9 cellular contexts compared by ENCODE assay signal in the genomic region with DNA sequence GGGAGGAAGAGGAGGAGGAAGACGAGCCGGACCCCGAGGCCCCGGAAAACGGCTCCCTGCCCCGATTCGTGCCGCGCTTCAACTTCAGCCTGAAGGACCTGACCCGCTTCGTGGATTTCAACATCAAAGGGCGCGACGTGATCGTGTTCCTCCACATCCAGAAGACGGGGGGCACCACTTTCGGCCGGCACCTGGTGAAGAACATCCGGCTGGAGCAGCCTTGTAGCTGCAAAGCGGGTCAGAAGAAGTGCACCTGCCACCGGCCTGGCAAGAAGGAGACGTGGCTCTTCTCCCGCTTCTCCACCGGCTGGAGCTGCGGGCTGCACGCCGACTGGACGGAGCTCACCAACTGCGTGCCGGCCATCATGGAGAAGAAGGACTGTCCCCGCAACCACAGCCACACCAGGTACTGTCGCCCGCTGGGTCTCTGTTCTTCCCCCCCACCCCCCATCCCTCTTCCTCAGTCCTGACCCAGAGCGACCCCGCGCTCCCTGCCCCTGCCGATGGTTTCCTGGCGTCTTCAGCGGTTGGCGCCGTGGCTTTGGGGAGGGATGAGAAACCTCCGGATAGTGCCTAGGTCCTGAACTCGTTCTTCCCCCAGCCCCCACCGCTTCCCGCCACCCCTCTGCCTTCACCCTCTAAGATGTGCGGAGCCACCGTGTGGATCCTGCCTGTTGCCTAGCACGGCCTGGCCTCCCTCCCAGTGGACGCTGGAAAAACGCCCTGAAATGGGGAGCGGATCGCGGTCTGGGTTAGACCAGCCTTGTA. TPM values are rescaled to one million over a fixed set of nuclear protein-coding genes. Genes with fewer than 3 reads are reported as not detected.
A peak's percentile ranks its signal among the peaks of the same experiment; 100 is the strongest.
DNase-seq lines count a peak whose midpoint lies in the region; ATAC-seq, FAIRE-seq and TF ChIP-seq lines count a peak whose summit lies in the region.
"Had no signal": no experiment of that assay in that cellular context is flagged by ENCODE, and none has a peak within 500 bp of the region (broad histone marks: within the 10 kb centered on the region; RNA-seq: fewer than 3 reads in every experiment).

No MANE protein-coding gene starts in this region.

- peaks cover 0 to 11% (median 2%) of the 10 kb centered on the region in 4 donors for H3K4me1 Mint-ChIP-seq in CD4-positive, alpha-beta memory T cell

- peaks cover 32 to 38% of the 10 kb centered on the region in 2 donors for H3K27me3 Mint-ChIP-seq in CD4-positive, alpha-beta memory T cell

- H3K27me3 ChIP-seq in foreskin keratinocyte = peaks cover 79% of the 10 kb centered on the region
- no peaks in the 10 kb centered on the region for H3K27me3 ChIP-seq in pancreas
- H3K27me3 ChIP-seq in CD4-positive, alpha-beta memory T cell (ENCODE audit: insufficient read depth, low read length) = peaks cover 3% of the 10 kb centered on the region

- no peak overlapping the region for H3K27ac ChIP-seq in foreskin keratinocyte
- H3K27ac ChIP-seq in pancreas = no peak overlapping the region
- no peak overlapping the region for H3K27ac ChIP-seq in CD4-positive, alpha-beta memory T cell (ENCODE audit: low read depth, low read length)

- 1% methylated on average over 44 to 53 of the region's 53 CpGs for WGBS in pancreas, 2 donors

- H3K9me3 ChIP-seq in pancreas = no peaks in the 10 kb centered on the region
- H3K9me3 ChIP-seq in CD4-positive, alpha-beta memory T cell (ENCODE audit: control insufficient read depth in 1 of 2, low read length in 2 of 2) = no peaks in the 10 kb centered on the region

- intact Hi-C loops in pancreas (cut with DNase I) = no loop called here
- intact Hi-C loops in CD4-positive, alpha-beta memory T cell (cut with micrococcal nuclease) = no loop called here

- H3K36me3 ChIP-seq in pancreas = no peaks in the 10 kb centered on the region
- H3K36me3 ChIP-seq in CD4-positive, alpha-beta memory T cell (ENCODE audit: insufficient read depth, low read length) = no peaks in the 10 kb centered on the region

- TF ChIP-seq CTCF in foreskin keratinocyte (conservative IDR thresholded peaks at IDR 0.05) = no peak
- no peak for TF ChIP-seq CTCF in pancreas (IDR thresholded peaks at IDR 0.05)

- CTCF ChIA-PET in CD4-positive, alpha-beta memory T cell (lab: Charles Lee; ENCODE audit: partially characterized antibody) = no interaction called here

- no peaks in the 10 kb centered on the region for H3K36me3 Mint-ChIP-seq in CD4-positive, alpha-beta memory T cell

- H3K4me3 Mint-ChIP-seq in CD4-positive, alpha-beta memory T cell = peak overlapping the region in 2 of 8 donors; percentile 63 to 65

- ATAC-seq in foreskin keratinocyte (peak; percentile 26), pancreas (peak; percentile 38 to 62 (median 55)), HG03280 (IDR thresholded peaks at IDR 0.05; ENCODE audit: unreplicated experiment) (no peak)

- no peak for FAIRE-seq in pancreas (lab: Jason Lieb, UNC)

- DNase-seq in ELF-1 (ENCODE audit: low read depth, low spot score) (peak; percentile 29), NCI-H1105 treated with DMSO at 0.1 percent for 48 hours (lab: John Stamatoyannopoulos, UW) (peak; percentile 38), foreskin keratinocyte (no peak), pancreas (peak; percentile 32 to 82 (median 50)), SIG-M5 treated with dmso at 0.1 percent for 504 hours (lab: John Stamatoyannopoulos, UW; ENCODE audit: unreplicated experiment) (no peak)
- DNase-seq in CD4-positive, alpha-beta memory T cell = no peak
- DNase-seq in NK-92 treated with Interleukin-12 subunit alpha and Interleukin-12 subunit beta, amount 100 ng/mL, for 24 hours (lab: John Stamatoyannopoulos, UW) = no peak
- DNase-seq: T-helper 1 cell had no signal

- no peaks in the 10 kb centered on the region for H3K4me1 ChIP-seq in foreskin keratinocyte
- H3K4me1 ChIP-seq in pancreas = peaks cover 0 to 3% (median 0%) of the 10 kb centered on the region in 3 donors
- H3K4me1 ChIP-seq in CD4-positive, alpha-beta memory T cell (ENCODE audit: insufficient read depth, low read length) = no peaks in the 10 kb centered on the region

- peaks cover 0 to 9% (median 0%) of the 10 kb centered on the region in 8 donors for H3K9me3 Mint-ChIP-seq in CD4-positive, alpha-beta memory T cell

- peak overlapping the region; percentile 31 to 63 (median 40) for H3K4me3 ChIP-seq in pancreas
- H3K4me3 ChIP-seq in CD4-positive, alpha-beta memory T cell (ENCODE audit: low read length in 2 of 2) = no peak overlapping the region

- POLR2A ChIA-PET in CD4-positive, alpha-beta memory T cell (lab: Charles Lee; ENCODE audit: partially characterized antibody) = no interaction called here

- H3K27ac Mint-ChIP-seq in CD4-positive, alpha-beta memory T cell = no peak overlapping the region

RNA-seq across cellular contexts. Expression of a gene that starts 1.4 kb away (rescaled TPM):
- 0.07 and 0.10 TPM in 2 replicates for total RNA-seq in foreskin keratinocyte
- polyA plus RNA-seq in foreskin keratinocyte = 0.01 TPM in 1 of 2 replicates, not detected in the other
- 1 to 10 TPM; 1.1 to 2.4 (median 1.8) TPM for total RNA-seq in pancreas
- polyA plus RNA-seq in pancreas = 1 to 10 TPM in 1 of 2 donors, under 1 TPM in 1; 0.65 to 3.4 TPM
- total RNA-seq in CD4-positive, alpha-beta memory T cell = not detected
- polyA plus RNA-seq in CD4-positive, alpha-beta memory T cell = not detected

RNA-seq across cellular contexts. Expression of a gene that starts 38.1 kb away (rescaled TPM):
- total RNA-seq in foreskin keratinocyte = 13.6 TPM in 2 replicates
- polyA plus RNA-seq in foreskin keratinocyte = 4.0 and 5.1 TPM in 2 replicates
- 10 to 100 TPM; 14.3 to 17.9 (median 17.5) TPM for total RNA-seq in pancreas
- 10 to 100 TPM in 1 of 2 donors, 1 to 10 TPM in 1; 7.2 to 14.0 TPM for polyA plus RNA-seq in pancreas
- total RNA-seq in CD4-positive, alpha-beta memory T cell = not detected
- polyA plus RNA-seq in CD4-positive, alpha-beta memory T cell = not detected

Comparison
In these comparisons a context has a peak if more than half of its experiments do, and no peak if none do; other contexts are left out.
1. DNase-seq: peak in ELF-1 (single experiment), NCI-H1105 treated with DMSO at 0.1 percent for 48 hours (single experiment) and pancreas (6 of 6); none in foreskin keratinocyte (0 of 2), CD4-positive, alpha-beta memory T cell (0 of 5), SIG-M5 treated with dmso at 0.1 percent for 504 hours (single experiment) and NK-92 treated with Interleukin-12 subunit alpha and Interleukin-12 subunit beta, amount 100 ng/mL, for 24 hours (single experiment).
2. H3K4me3 ChIP-seq: peak in pancreas (4 of 4); none in CD4-positive, alpha-beta memory T cell (0 of 2).
3. RNA of a gene that starts 38.1 kb away (total RNA-seq): 14.3 to 17.9 TPM in pancreas and 13.6 TPM in foreskin keratinocyte; not detected in CD4-positive, alpha-beta memory T cell; every median in the first group is over 10 times any median in the second.